16 cellular contexts compared by ENCODE assay signal in the genomic region with DNA sequence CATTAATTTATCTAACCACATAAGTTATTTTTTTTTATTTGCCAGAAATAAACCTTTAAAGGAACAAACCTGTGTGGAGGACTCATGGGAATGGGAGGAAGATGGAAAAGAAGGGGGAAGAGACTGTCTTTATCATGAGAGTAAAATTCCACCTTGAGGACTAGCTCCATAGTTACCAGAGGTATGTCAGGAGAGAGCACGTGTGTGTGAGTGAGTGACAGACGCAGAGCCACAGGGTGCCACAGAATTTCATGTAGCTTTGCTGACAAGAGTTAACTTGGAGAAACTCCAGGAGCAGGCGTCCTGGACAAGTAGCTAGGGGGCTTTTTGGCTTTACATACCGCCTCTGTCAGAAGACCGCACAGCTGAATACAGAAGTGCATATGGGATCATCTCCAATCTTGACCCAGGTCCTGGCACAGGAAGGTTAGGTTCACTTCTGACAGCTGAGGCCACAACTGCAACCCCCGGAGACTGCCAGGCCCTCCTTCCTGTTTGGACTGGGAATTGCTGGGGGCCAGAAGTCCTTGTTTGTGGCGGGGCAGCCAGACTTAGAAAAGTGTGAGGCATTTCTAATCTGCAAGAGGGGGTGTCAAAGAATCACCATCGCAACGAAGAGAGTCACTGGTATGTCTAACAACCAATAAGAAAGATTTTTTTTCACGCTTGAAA.
"Had no signal": no experiment of that assay in that cellular context is flagged by ENCODE, and none has a peak within 500 bp of the region (broad histone marks: within the 10 kb centered on the region; RNA-seq: fewer than 3 reads in every experiment).

No MANE protein-coding gene starts in this region.

- H3K9me3 Mint-ChIP-seq: activated CD4-positive, alpha-beta T cell treated with anti-CD3 and anti-CD28 coated beads, Interleukin-2, amount 10 ng/mL, durations not matched to agents 7 days and 5 days; activated naive CD4-positive, alpha-beta T cell treated with anti-CD3 and anti-CD28 coated beads for 36 hours; activated T-helper 17 cell treated with anti-CD3 and anti-CD28 coated beads, Interleukin-2, amount 50 U/mL, for 72 hours; central memory CD8-positive, alpha-beta T cell; dendritic cell treated with granulocyte-macrophage colony-stimulating factor and Interleukin-4, amounts not matched to agents 40 ng/mL and 50 ng/mL, for 4 days had no signal

- H3K27ac Mint-ChIP-seq: activated CD4-positive, alpha-beta T cell treated with anti-CD3 and anti-CD28 coated beads, Interleukin-2, amount 10 ng/mL, durations not matched to agents 7 days and 5 days; activated naive CD4-positive, alpha-beta T cell treated with anti-CD3 and anti-CD28 coated beads for 36 hours; activated T-helper 17 cell treated with anti-CD3 and anti-CD28 coated beads, Interleukin-2, amount 50 U/mL, for 72 hours; dendritic cell treated with granulocyte-macrophage colony-stimulating factor and Interleukin-4, amounts not matched to agents 40 ng/mL and 50 ng/mL, for 4 days; naive thymus-derived CD4-positive, alpha-beta T cell; T-helper 17 cell had no signal

- H3K36me3 Mint-ChIP-seq: naive thymus-derived CD4-positive, alpha-beta T cell had no signal

- H3K9me3 ChIP-seq: esophagus muscularis mucosa, left lung had no signal

- H3K4me1 Mint-ChIP-seq: activated CD4-positive, alpha-beta T cell treated with anti-CD3 and anti-CD28 coated beads, Interleukin-2, amount 10 ng/mL, durations not matched to agents 7 days and 5 days; activated T-helper 17 cell treated with anti-CD3 and anti-CD28 coated beads, Interleukin-2, amount 50 U/mL, for 72 hours; central memory CD8-positive, alpha-beta T cell; naive thymus-derived CD4-positive, alpha-beta T cell; T-helper 17 cell had no signal

- H3K4me3 Mint-ChIP-seq: activated CD4-positive, alpha-beta T cell treated with anti-CD3 and anti-CD28 coated beads, Interleukin-2, amount 10 ng/mL, durations not matched to agents 7 days and 5 days; activated naive CD4-positive, alpha-beta T cell treated with anti-CD3 and anti-CD28 coated beads for 36 hours; activated T-helper 17 cell treated with anti-CD3 and anti-CD28 coated beads, Interleukin-2, amount 50 U/mL, for 72 hours; central memory CD8-positive, alpha-beta T cell; dendritic cell treated with granulocyte-macrophage colony-stimulating factor and Interleukin-4, amounts not matched to agents 40 ng/mL and 50 ng/mL, for 4 days; naive thymus-derived CD4-positive, alpha-beta T cell; T-helper 17 cell had no signal

- DNase-seq: activated CD4-positive, alpha-beta T cell treated with anti-CD3 and anti-CD28 coated beads, Interleukin-2, amount 10 ng/mL, durations not matched to agents 7 days and 5 days; activated CD4-positive, CD25-positive, alpha-beta regulatory T cell; activated CD8-positive, alpha-beta memory T cell treated with anti-CD3 and anti-CD28 coated beads for 24 hours; activated naive CD4-positive, alpha-beta T cell treated with anti-CD3 and anti-CD28 coated beads for 36 hours; head of caudate nucleus; left lung; midbrain; naive thymus-derived CD4-positive, alpha-beta T cell; occipital lobe; stimulated activated CD4-positive, alpha-beta T cell treated with anti-CD3 and anti-CD28 coated beads, Interleukin-15, amount 100 ng/mL, for 24 hours; T-helper 17 cell had no signal

- H3K27me3 ChIP-seq: esophagus muscularis mucosa, left lung had no signal

- H3K4me3 ChIP-seq: esophagus muscularis mucosa, left lung, SK-N-MC had no signal

- H3K27ac ChIP-seq: left lung, SK-N-MC had no signal

- H3K27me3 Mint-ChIP-seq: activated CD4-positive, alpha-beta T cell treated with anti-CD3 and anti-CD28 coated beads, Interleukin-2, amount 10 ng/mL, durations not matched to agents 7 days and 5 days had no signal
